Comparison of ENCODE assay signal across 16 cellular contexts in genomic region chr16:14180431-14181059, GRCh38.
DNase-seq lines count a peak whose midpoint lies in the region; ATAC-seq, FAIRE-seq and TF ChIP-seq lines count a peak whose summit lies in the region.
"Had no signal": no experiment of that assay in that cellular context is flagged by ENCODE, and none has a peak within 500 bp of the region (broad histone marks: within the 10 kb centered on the region; RNA-seq: fewer than 3 reads in every experiment).

No MANE protein-coding gene starts in this region.

- H3K27ac Mint-ChIP-seq in CD4-positive, alpha-beta T cell, result no peak overlapping the region
- H3K27ac Mint-ChIP-seq in type B pancreatic cell, result no peak overlapping the region
- H3K27ac Mint-ChIP-seq: activated CD4-positive, alpha-beta T cell treated with anti-CD3 and anti-CD28 coated beads, Interleukin-2, amount 10 ng/mL, durations not matched to agents 24 days and 14 days; activated naive CD8-positive, alpha-beta T cell treated with anti-CD3 and anti-CD28 coated beads for 36 hours; natural killer cell treated with Interleukin-12 subunit alpha and Interleukin-12 subunit beta and Interleukin-15 and Interleukin-18, amount 100 ng/mL, for 72 hours had no signal

- H2BK12ac ChIP-seq in mesenchymal stem cell (ENCODE audit: low read length in 2 of 2), result peak overlapping the region in 1 of 2 experiments; percentile 13

- in situ Hi-C loops in Panc1 (cut with HindIII; ENCODE audit: low pct_unique_long_range_greater_than_20kb, low sequenced_read_pairs), result no loop called here

- H2AK5ac ChIP-seq in mesenchymal stem cell (ENCODE audit: low read length, severe bottlenecking), result no peak overlapping the region

- H3K4me3 Mint-ChIP-seq in CD4-positive, alpha-beta T cell, result no peak overlapping the region
- no peak overlapping the region for H3K4me3 Mint-ChIP-seq in type B pancreatic cell
- H3K4me3 Mint-ChIP-seq: activated CD4-positive, alpha-beta T cell treated with anti-CD3 and anti-CD28 coated beads, Interleukin-2, amount 10 ng/mL, durations not matched to agents 24 days and 14 days; activated naive CD8-positive, alpha-beta T cell treated with anti-CD3 and anti-CD28 coated beads for 36 hours; natural killer cell treated with Interleukin-12 subunit alpha and Interleukin-12 subunit beta and Interleukin-15 and Interleukin-18, amount 100 ng/mL, for 72 hours had no signal

- no peak overlapping the region for H3K4me2 ChIP-seq in mesenchymal stem cell (ENCODE audit: low read length, poor library complexity, severe bottlenecking)

- H2BK15ac ChIP-seq in mesenchymal stem cell (ENCODE audit: low read depth, poor library complexity, severe bottlenecking), result no peak overlapping the region

- DNase-seq in Panc1 (ENCODE audit: low read depth, low spot score) (no peak), foreskin keratinocyte (no peak), mesenchymal stem cell (peak; percentile 66), DMS114 treated with DMSO at 0.1 percent for 48 hours (lab: John Stamatoyannopoulos, UW; ENCODE audit: unreplicated experiment) (no peak), pancreas (no peak), type B pancreatic cell (ENCODE audit: extremely low spot score, unreplicated experiment) (no peak)
- no peak for DNase-seq in CD4-positive, alpha-beta T cell
- DNase-seq: activated CD4-positive, alpha-beta T cell treated with anti-CD3 and anti-CD28 coated beads, Interleukin-2, amount 10 ng/mL, durations not matched to agents 24 days and 14 days; activated naive CD8-positive, alpha-beta T cell treated with anti-CD3 and anti-CD28 coated beads for 36 hours; Caco-2; NCI-H2171; SIG-M5; T-helper 9 cell had no signal

- peaks cover 2% of the 10 kb centered on the region for H3K4me1 Mint-ChIP-seq in CD4-positive, alpha-beta T cell (ENCODE audit: low read depth)
- peaks cover 30% of the 10 kb centered on the region for H3K4me1 Mint-ChIP-seq in type B pancreatic cell (ENCODE audit: unreplicated experiment)

- peak overlapping the region in 1 of 2 experiments; percentile 26 for H3K18ac ChIP-seq in mesenchymal stem cell (ENCODE audit: low read depth in 1 of 2, low read length in 2 of 2)

- no peak overlapping the region for H2BK120ac ChIP-seq in mesenchymal stem cell (ENCODE audit: low read depth, low read length)

- FAIRE-seq in pancreas (lab: Jason Lieb, UNC), result no peak
- FAIRE-seq: GM12892 had no signal

- H4K8ac ChIP-seq in mesenchymal stem cell (ENCODE audit: low read length), result no peak overlapping the region

- POLR2A ChIA-PET in Panc1 (lab: Charles Lee), result no interaction called here
- POLR2A ChIA-PET in CD4-positive, alpha-beta T cell (lab: Charles Lee), result no interaction called here

- ATAC-seq in Panc1 (peak; percentile 53), foreskin keratinocyte (peak; percentile 44), pancreas (no peak)
- no peak for ATAC-seq in CD4-positive, alpha-beta T cell (ENCODE audit: poor library complexity)
- ATAC-seq: natural killer cell treated with Interleukin-12 subunit alpha and Interleukin-12 subunit beta and Interleukin-15 and Interleukin-18, amount 100 ng/mL, for 72 hours had no signal

- H3K14ac ChIP-seq in mesenchymal stem cell (ENCODE audit: low read length in 2 of 2), result peak overlapping the region in 1 of 2 experiments; percentile 3

- no peaks in the 10 kb centered on the region for H3K36me3 ChIP-seq in ACC112 (ENCODE audit: insufficient read depth, low read length)
- H3K36me3 ChIP-seq in Panc1 (ENCODE audit: control insufficient read depth, insufficient read depth, low read length), result no peaks in the 10 kb centered on the region
- H3K36me3 ChIP-seq in mesenchymal stem cell (ENCODE audit: control insufficient read depth in 1 of 2, insufficient read depth in 2 of 2, low read depth in 1 of 2, low read length in 2 of 2), result no peaks in the 10 kb centered on the region
- H3K36me3 ChIP-seq in pancreas, result no peaks in the 10 kb centered on the region

- no peak overlapping the region for H2BK5ac ChIP-seq in mesenchymal stem cell (ENCODE audit: low read depth, low read length, poor library complexity, severe bottlenecking)

- no peak overlapping the region for H4K91ac ChIP-seq in mesenchymal stem cell (ENCODE audit: low read length)

- peak overlapping the region; percentile 94 for H3K27ac ChIP-seq in ACC112 (ENCODE audit: low read depth, low read length)
- H3K27ac ChIP-seq in Panc1 (ENCODE audit: low read length), result no peak overlapping the region
- H3K27ac ChIP-seq in foreskin keratinocyte, result no peak overlapping the region
- H3K27ac ChIP-seq in mesenchymal stem cell (ENCODE audit: low read length, poor library complexity, severe bottlenecking), result no peak overlapping the region
- no peak overlapping the region for H3K27ac ChIP-seq in pancreas
- H3K27ac ChIP-seq in CD4-positive, alpha-beta T cell (ENCODE audit: low read depth, low read length), result no peak overlapping the region

- BruUV-seq in Panc1 (replicated peaks; lab: Mats Ljungman, UMichigan), result no TSS peak

- WGBS in mesenchymal stem cell, result 96% methylated on average over 4 of the region's 5 CpGs
- WGBS in pancreas, 2 donors, result 96 to 97% methylated on average over 5 of the region's 5 CpGs

- CTCF ChIA-PET in Panc1 (lab: Charles Lee), result interaction anchor here (0.6 kb wide), 1 partner anchor 21 kb away, joined by 4 read pairs; no protein-coding TSS in a partner anchor
- CTCF ChIA-PET in CD4-positive, alpha-beta T cell (lab: Charles Lee), result no interaction called here

- H3K27me3 Mint-ChIP-seq in CD4-positive, alpha-beta T cell, result no peaks in the 10 kb centered on the region
- H3K27me3 Mint-ChIP-seq in type B pancreatic cell, result no peaks in the 10 kb centered on the region
- H3K27me3 Mint-ChIP-seq: activated CD4-positive, alpha-beta T cell treated with anti-CD3 and anti-CD28 coated beads, Interleukin-2, amount 10 ng/mL, durations not matched to agents 24 days and 14 days; activated naive CD8-positive, alpha-beta T cell treated with anti-CD3 and anti-CD28 coated beads for 36 hours; natural killer cell treated with Interleukin-12 subunit alpha and Interleukin-12 subunit beta and Interleukin-15 and Interleukin-18, amount 100 ng/mL, for 72 hours had no signal

- TF ChIP-seq CTCF in Panc1 (IDR thresholded peaks at IDR 0.05) (no peak), foreskin keratinocyte (conservative IDR thresholded peaks at IDR 0.05) (no peak), pancreas (IDR thresholded peaks at IDR 0.05) (no peak), type B pancreatic cell (conservative IDR thresholded peaks at IDR 0.05) (no peak)
- TF ChIP-seq CTCF in CD4-positive, alpha-beta T cell (IDR thresholded peaks at IDR 0.05), result no peak

- no peak overlapping the region for H3K4ac ChIP-seq in mesenchymal stem cell (ENCODE audit: low read depth in 1 of 2, low read length in 2 of 2)

- no peaks in the 10 kb centered on the region for H3K36me3 Mint-ChIP-seq in CD4-positive, alpha-beta T cell (ENCODE audit: low read depth)
- H3K36me3 Mint-ChIP-seq in type B pancreatic cell, result peaks cover 4% of the 10 kb centered on the region
- H3K36me3 Mint-ChIP-seq: activated naive CD8-positive, alpha-beta T cell treated with anti-CD3 and anti-CD28 coated beads for 36 hours; natural killer cell treated with Interleukin-12 subunit alpha and Interleukin-12 subunit beta and Interleukin-15 and Interleukin-18, amount 100 ng/mL, for 72 hours had no signal

- H3K23ac ChIP-seq in mesenchymal stem cell (ENCODE audit: low read length in 2 of 2), result no peak overlapping the region

- H3K4me1 ChIP-seq in ACC112 (ENCODE audit: control insufficient read depth, insufficient read depth, low read length, unreplicated experiment) (peaks cover 44% of the 10 kb centered on the region), Panc1 (ENCODE audit: control insufficient read depth, insufficient read depth, low read length) (peaks cover 10% of the 10 kb centered on the region), foreskin keratinocyte (peaks cover 3% of the 10 kb centered on the region), mesenchymal stem cell (ENCODE audit: control insufficient read depth, insufficient read depth, low read depth, low read length) (peaks cover 3% of the 10 kb centered on the region), pancreas (peaks cover 0 to 4% (median 4%) of the 10 kb centered on the region in 3 donors)

- intact Hi-C loops in Panc1 (cut with micrococcal nuclease; ENCODE audit: unreplicated experiment) (loop anchor here (10.0 kb wide), 1 partner anchor 256 kb away; the partner anchor contains the start of gene ERCC4), pancreas (cut with DNase I) (loop anchor here in 1 of 3 donors (10.0 kb wide), 1 partner anchor 96 kb away; no protein-coding TSS in a partner anchor)
- intact Hi-C loops in CD4-positive, alpha-beta T cell (cut with DNase I, micrococcal nuclease), result no loop called here

- no peak overlapping the region for H3K9ac ChIP-seq in mesenchymal stem cell (ENCODE audit: low read length)

- no peaks in the 10 kb centered on the region for H3K27me3 ChIP-seq in ACC112 (ENCODE audit: insufficient read depth, low read length)
- no peaks in the 10 kb centered on the region for H3K27me3 ChIP-seq in Panc1 (ENCODE audit: control insufficient read depth, insufficient read depth, low read length)
- H3K27me3 ChIP-seq in foreskin keratinocyte, result no peaks in the 10 kb centered on the region
- H3K27me3 ChIP-seq in mesenchymal stem cell (ENCODE audit: control insufficient read depth in 1 of 2, insufficient read depth in 1 of 2, low read length in 2 of 2), result no peaks in the 10 kb centered on the region
- H3K27me3 ChIP-seq in pancreas, result no peaks in the 10 kb centered on the region
- no peaks in the 10 kb centered on the region for H3K27me3 ChIP-seq in CD4-positive, alpha-beta T cell (ENCODE audit: control insufficient read depth, insufficient read depth, low read length)

- H2AFZ ChIP-seq in ACC112 (ENCODE audit: low read length, unreplicated experiment), result no peak overlapping the region
- no peak overlapping the region for H2AFZ ChIP-seq in mesenchymal stem cell (ENCODE audit: low read depth, low read length)

- peaks cover 14% of the 10 kb centered on the region for H3K79me1 ChIP-seq in mesenchymal stem cell (replicated peaks; ENCODE audit: low read length, poor library complexity, severe bottlenecking)

- no peaks in the 10 kb centered on the region for H3K79me2 ChIP-seq in ACC112 (ENCODE audit: control insufficient read depth, insufficient read depth, low read length, unreplicated experiment)

- H3K9me3 ChIP-seq in Panc1 (ENCODE audit: control insufficient read depth, insufficient read depth, low read depth, low read length), result no peaks in the 10 kb centered on the region
- no peaks in the 10 kb centered on the region for H3K9me3 ChIP-seq in mesenchymal stem cell (ENCODE audit: control insufficient read depth, low read length)
- H3K9me3 ChIP-seq in pancreas, result no peaks in the 10 kb centered on the region
- H3K9me3 ChIP-seq in CD4-positive, alpha-beta T cell (ENCODE audit: control insufficient read depth, low read length), result no peaks in the 10 kb centered on the region
- H3K9me3 ChIP-seq: Caco-2 had no signal

- no peak overlapping the region for H3K4me3 ChIP-seq in ACC112 (ENCODE audit: low read depth, low read length)
- no peak overlapping the region for H3K4me3 ChIP-seq in Panc1 (ENCODE audit: low read depth in 2 of 2, low read length in 2 of 2)
- no peak overlapping the region for H3K4me3 ChIP-seq in mesenchymal stem cell (ENCODE audit: insufficient read depth in 1 of 2, low read depth in 1 of 2, low read length in 2 of 2)
- no peak overlapping the region for H3K4me3 ChIP-seq in pancreas

- no peaks in the 10 kb centered on the region for H3K9me3 Mint-ChIP-seq in CD4-positive, alpha-beta T cell
- no peaks in the 10 kb centered on the region for H3K9me3 Mint-ChIP-seq in type B pancreatic cell
- H3K9me3 Mint-ChIP-seq: activated CD4-positive, alpha-beta T cell treated with anti-CD3 and anti-CD28 coated beads, Interleukin-2, amount 10 ng/mL, durations not matched to agents 24 days and 14 days; activated naive CD8-positive, alpha-beta T cell treated with anti-CD3 and anti-CD28 coated beads for 36 hours; natural killer cell treated with Interleukin-12 subunit alpha and Interleukin-12 subunit beta and Interleukin-15 and Interleukin-18, amount 100 ng/mL, for 72 hours had no signal

Comparison
In these comparisons a context has a peak if more than half of its experiments do, and no peak if none do; other contexts are left out.
1. ATAC-seq: peak in Panc1 (single experiment) and foreskin keratinocyte (single experiment); none in pancreas (0 of 4) and CD4-positive, alpha-beta T cell (single experiment).